Comparison of ENCODE assay signal across 10 cellular contexts in genomic region chr4:85779165-85779564, GRCh38.
DNase-seq lines count a peak whose midpoint lies in the region; ATAC-seq, FAIRE-seq and TF ChIP-seq lines count a peak whose summit lies in the region.
"Had no signal": no experiment of that assay in that cellular context is flagged by ENCODE, and none has a peak within 500 bp of the region (broad histone marks: within the 10 kb centered on the region; RNA-seq: fewer than 3 reads in every experiment).

No MANE protein-coding gene starts in this region.

- no peaks in the 10 kb centered on the region for H3K79me2 ChIP-seq in HCT116 (ENCODE audit: insufficient read depth, low read length)

- H3K4me1 ChIP-seq in A549: peaks cover 29% of the 10 kb centered on the region
- H3K4me1 ChIP-seq in HCT116 (ENCODE audit: control insufficient read depth in 1 of 2, insufficient read depth in 2 of 2, low read length in 2 of 2): peaks cover 0 to 10% of the 10 kb centered on the region in 2 experiments; a peak in 1 of 4 replicates
- peaks cover 8 to 12% of the 10 kb centered on the region in 2 donors for H3K4me1 ChIP-seq in left lung
- H3K4me1 ChIP-seq: BLaER1 had no signal

- peaks cover 2% of the 10 kb centered on the region for H3K36me3 Mint-ChIP-seq in activated B cell treated with CpG ODN at 0.5 μM for 24 hours (ENCODE audit: low read depth)
- no peaks in the 10 kb centered on the region for H3K36me3 Mint-ChIP-seq in activated naive CD4-positive, alpha-beta T cell treated with anti-CD3 and anti-CD28 coated beads, Interleukin-2, amount 50 U/mL, for 72 hours

- intact Hi-C loops in HCT116 (cut with micrococcal nuclease) (no loop called here), activated B cell treated with CpG ODN at 0.5 μM for 24 hours (cut with micrococcal nuclease) (no loop called here), left lung (cut with DNase I) (no loop called here)

- CTCF ChIA-PET in A549 (lab: Yijun Ruan, JAX) (interaction anchor here (0.8 to 1.6 kb wide), 2 partner anchors 18 to 32 kb away, joined by 3 to 6 read pairs; no protein-coding TSS in a partner anchor), HCT116 (lab: Charles Lee) (interaction anchor here (1.1 to 2.6 kb wide), 2 partner anchors 18 to 190 kb away, joined by 3 to 17 read pairs; no protein-coding TSS in a partner anchor), activated B cell treated with CpG ODN at 0.5 μM for 24 hours (lab: Charles Lee) (interaction anchor here (1.0 to 2.0 kb wide), 4 partner anchors 14 to 32 kb away, joined by 3 to 13 read pairs (median 5); no protein-coding TSS in a partner anchor)

- no TSS peak for BruUV-seq in HCT116 (replicated peaks; lab: Mats Ljungman, UMichigan)

- H3K9me3 ChIP-seq in A549 (no peaks in the 10 kb centered on the region), HCT116 (ENCODE audit: control insufficient read depth in 1 of 2, insufficient read depth in 1 of 2, low read depth in 1 of 2, low read length in 2 of 2) (no peaks in the 10 kb centered on the region), left lung (no peaks in the 10 kb centered on the region)
- H3K9me3 ChIP-seq: BLaER1 had no signal

- TF ChIP-seq POLR2A in A549 (IDR thresholded peaks at IDR 0.05; ENCODE audit: low read length) (no peak), HCT116 (IDR thresholded peaks at IDR 0.05; ENCODE audit: borderline replicate concordance, extremely low read depth, insufficient read depth, insufficient read length) (no peak)

- H3K4me3 ChIP-seq in A549 (peak overlapping the region; percentile 22; the same call in 2 of the 3 replicates), HCT116 (replicated peaks in 1 of 2; ENCODE audit: low read depth in 1 of 2, low read length in 2 of 2) (no peak overlapping the region), left lung (peak overlapping the region in 1 of 2 donors; percentile 2)
- H3K4me3 ChIP-seq: BLaER1 had no signal

- H3K9me2 ChIP-seq in HCT116 (ENCODE audit: insufficient read depth): 0 out of 2 replicates have a peak, but pooled peaks cover 3% of the 10 kb centered on the region

- H3K27me3 Mint-ChIP-seq in activated B cell treated with CpG ODN at 0.5 μM for 24 hours: no peaks in the 10 kb centered on the region

- H2AFZ ChIP-seq in HCT116 (ENCODE audit: low read depth, low read length, poor library complexity, severe bottlenecking): peak overlapping the region; percentile 6

- peak overlapping the region; percentile 93 for H3K27ac Mint-ChIP-seq in activated B cell treated with CpG ODN at 0.5 μM for 24 hours
- H3K27ac Mint-ChIP-seq in activated naive CD4-positive, alpha-beta T cell treated with anti-CD3 and anti-CD28 coated beads, Interleukin-2, amount 50 U/mL, for 72 hours: no peak overlapping the region
- H3K27ac Mint-ChIP-seq: T-helper 2 cell treated with Interferon-gamma antibody and Interleukin-4, amounts not matched to agents 5 μg/mL and 100 μg/mL, for 36 hours had no signal

- H3K36me3 ChIP-seq in HCT116 (ENCODE audit: control insufficient read depth in 1 of 2, insufficient read depth in 2 of 2, low read length in 2 of 2): no peaks in the 10 kb centered on the region
- no peaks in the 10 kb centered on the region for H3K36me3 ChIP-seq in left lung
- H3K36me3 ChIP-seq: BLaER1 had no signal

- FAIRE-seq in A549 (lab: Jason Lieb, UNC): no peak

- H3K27ac ChIP-seq in A549: peak overlapping the region in 1 of 2 experiments; percentile 42; a peak in 3 of 6 replicates
- no peak overlapping the region for H3K27ac ChIP-seq in HCT116 (ENCODE audit: low read depth, low read length)
- H3K27ac ChIP-seq in left lung: peak overlapping the region; percentile 31 to 69
- H3K27ac ChIP-seq: BLaER1 had no signal

- POLR2A ChIA-PET in A549 (lab: Yijun Ruan, JAX) (no interaction called here), HCT116 (lab: Charles Lee) (no interaction called here), activated B cell treated with CpG ODN at 0.5 μM for 24 hours (lab: Charles Lee) (interaction anchor here (1.0 to 1.5 kb wide), 4 partner anchors 30 to 228 kb away, joined by 3 to 4 read pairs (median 4); no protein-coding TSS in a partner anchor)

- no peak overlapping the region for H3K9ac ChIP-seq in HCT116 (ENCODE audit: low read length)
- H3K9ac ChIP-seq: BLaER1 had no signal

- H3K4me2 ChIP-seq in A549 (peak overlapping the region; percentile 65), HCT116 (ENCODE audit: low read length) (no peak overlapping the region)
- H3K4me2 ChIP-seq: BLaER1 had no signal

- RAD21 ChIA-PET in HCT116 (lab: Charles Lee; ENCODE audit: low non-redundant PET in 1 of 2, low total read pairs in 2 of 2, uncharacterized antibody in 2 of 2, unreplicated experiment in 2 of 2): no interaction called here

- TF ChIP-seq CTCF in A549 (IDR thresholded peaks at IDR 0.05) (no peak), HCT116 (IDR thresholded peaks at IDR 0.05 in 2 of 3, conservative IDR thresholded peaks at IDR 0.05 in 1 of 3; ENCODE audit: borderline replicate concordance in 1 of 3, insufficient read depth in 1 of 3, low read depth in 2 of 3, low read length in 2 of 3) (no peak), activated B cell treated with CpG ODN at 0.5 μM for 24 hours (IDR thresholded peaks at IDR 0.05) (no peak), left lung (IDR thresholded peaks at IDR 0.05) (no peak)

- no peak for TF ChIP-seq EP300 in A549 (IDR thresholded peaks at IDR 0.05)

- no peak for DNase-seq in A549 (ENCODE audit: low read depth in 1 of 2, low spot score in 1 of 2)
- no peak for DNase-seq in HCT116 (ENCODE audit: low read depth, low spot score)
- DNase-seq in activated B cell treated with CpG ODN at 0.5 μM for 24 hours: no peak
- no peak for DNase-seq in left lung
- no peak for DNase-seq in activated naive CD4-positive, alpha-beta T cell treated with anti-CD3 and anti-CD28 coated beads, Interleukin-2, amount 50 U/mL, for 72 hours (ENCODE audit: low spot score in 2 of 2)
- no peak for DNase-seq in cerebellar cortex (ENCODE audit: low spot score)
- DNase-seq in T-helper 9 cell: no peak
- DNase-seq in stimulated activated naive CD4-positive, alpha-beta T cell treated with Interleukin-2 at 50 U/mL for 16 hours (lab: John Stamatoyannopoulos, UW): no peak

- no peaks in the 10 kb centered on the region for H4K20me1 ChIP-seq in HCT116 (ENCODE audit: insufficient read depth)
- H4K20me1 ChIP-seq: BLaER1 had no signal

- peak overlapping the region; percentile 91 for H3K4me3 Mint-ChIP-seq in activated B cell treated with CpG ODN at 0.5 μM for 24 hours
- H3K4me3 Mint-ChIP-seq: T-helper 2 cell treated with Interferon-gamma antibody and Interleukin-4, amounts not matched to agents 5 μg/mL and 100 μg/mL, for 36 hours had no signal

- H3K27me3 ChIP-seq in HCT116 (ENCODE audit: insufficient read depth, low read length) (no peaks in the 10 kb centered on the region), left lung (no peaks in the 10 kb centered on the region)
- H3K27me3 ChIP-seq: BLaER1 had no signal

- TF ChIP-seq RAD21 in A549 (conservative IDR thresholded peaks at IDR 0.05 in 1 of 2, IDR thresholded peaks at IDR 0.05 in 1 of 2): no peak
- TF ChIP-seq RAD21 in HCT116 (IDR thresholded peaks at IDR 0.05; ENCODE audit: low read depth): no peak

- H3K4me1 Mint-ChIP-seq in activated B cell treated with CpG ODN at 0.5 μM for 24 hours: peaks cover 74% of the 10 kb centered on the region

- peaks cover 4% of the 10 kb centered on the region for H3K9me3 Mint-ChIP-seq in activated B cell treated with CpG ODN at 0.5 μM for 24 hours
- H3K9me3 Mint-ChIP-seq in activated naive CD4-positive, alpha-beta T cell treated with anti-CD3 and anti-CD28 coated beads, Interleukin-2, amount 50 U/mL, for 72 hours: peaks cover 13 to 17% of the 10 kb centered on the region in 2 donors
- H3K9me3 Mint-ChIP-seq: T-helper 2 cell treated with Interferon-gamma antibody and Interleukin-4, amounts not matched to agents 5 μg/mL and 100 μg/mL, for 36 hours had no signal

- ATAC-seq in A549 (peak in 1 of 2 experiments; percentile 64; a peak in 2 of 6 replicates), HCT116 (no peak), activated B cell treated with CpG ODN at 0.5 μM for 24 hours (ENCODE audit: low read depth) (no peak), left lung (peak; percentile 54)
- no peak for ATAC-seq in activated naive CD4-positive, alpha-beta T cell treated with anti-CD3 and anti-CD28 coated beads, Interleukin-2, amount 50 U/mL, for 72 hours

TF ChIP-seq in A549, 52 proteins besides CTCF, POLR2A, EP300 and RAD21 (continues in another document):
- TF ChIP-seq RNF2 (IDR thresholded peaks at IDR 0.05; ENCODE audit: borderline replicate concordance, low read depth) (no peak), KDM1A (IDR thresholded peaks at IDR 0.05; ENCODE audit: low read depth) (no peak), FOSB (CRISPR knock-in tag; IDR thresholded peaks at IDR 0.05) (no peak), HEYL (CRISPR knock-in tag; IDR thresholded peaks at IDR 0.05) (no peak), HES2 (IDR thresholded peaks at IDR 0.05) (no peak), JUN (IDR thresholded peaks at IDR 0.05) (no peak)

TF ChIP-seq in HCT116, 20 proteins besides CTCF, POLR2A, EP300 and RAD21 (continues in another document):
- TF ChIP-seq REST (IDR thresholded peaks at IDR 0.05; ENCODE audit: low read depth): no peak
